21 cellular contexts compared by ENCODE assay signal in genomic region chr12:120562906-120563305, GRCh38. TPM values are rescaled to one million over a fixed set of nuclear protein-coding genes. Genes with fewer than 3 reads are reported as not detected.
A peak's percentile ranks its signal among the peaks of the same experiment; 100 is the strongest.
DNase-seq lines count a peak whose midpoint lies in the region; ATAC-seq and TF ChIP-seq lines count a peak whose summit lies in the region.
"Had no signal": no experiment of that assay in that cellular context is flagged by ENCODE, and none has a peak within 500 bp of the region (broad histone marks: within the 10 kb centered on the region; RNA-seq: fewer than 3 reads in every experiment).

No MANE protein-coding gene starts in this region.

- H3K4me3 ChIP-seq in endodermal cell (ENCODE audit: low read length): no peak overlapping the region
- H3K4me3 ChIP-seq in right cardiac atrium (ENCODE audit: low read length): no peak overlapping the region
- H3K4me3 ChIP-seq in stomach: no peak overlapping the region
- H3K4me3 ChIP-seq in CD8-positive, alpha-beta memory T cell (ENCODE audit: low read length): no peak overlapping the region

- no peak overlapping the region for H3K4me3 Mint-ChIP-seq in activated T-cell treated with anti-CD3 and anti-CD28 coated beads, Interleukin-2, amount 50 U/mL, for 72 hours
- no peak overlapping the region for H3K4me3 Mint-ChIP-seq in activated T-cell treated with anti-CD3 and anti-CD28 coated beads, Interleukin-2, amount 50 U/mL, for 4 hours
- H3K4me3 Mint-ChIP-seq in endodermal cell: no peak overlapping the region
- H3K4me3 Mint-ChIP-seq in CD8-positive, alpha-beta memory T cell: no peak overlapping the region
- H3K4me3 Mint-ChIP-seq: dendritic cell treated with granulocyte-macrophage colony-stimulating factor and Interleukin-4, amounts not matched to agents 40 ng/mL and 50 ng/mL, for 4 days; nephron; stimulated activated memory B cell treated with anti-CD40 and anti-IgM and Interleukin-4, amounts not matched to agents 10 μg/mL and 1 μg/mL and 100 μg/mL, for 72 hours had no signal

- POLR2A ChIA-PET in CD8-positive, alpha-beta memory T cell (lab: Charles Lee): no interaction called here

- H3K9me3 Mint-ChIP-seq in activated T-cell treated with anti-CD3 and anti-CD28 coated beads, Interleukin-2, amount 50 U/mL, for 72 hours: no peaks in the 10 kb centered on the region
- no peaks in the 10 kb centered on the region for H3K9me3 Mint-ChIP-seq in activated T-cell treated with anti-CD3 and anti-CD28 coated beads, Interleukin-2, amount 50 U/mL, for 4 hours
- no peaks in the 10 kb centered on the region for H3K9me3 Mint-ChIP-seq in endodermal cell
- no peaks in the 10 kb centered on the region for H3K9me3 Mint-ChIP-seq in CD8-positive, alpha-beta memory T cell
- H3K9me3 Mint-ChIP-seq: dendritic cell treated with granulocyte-macrophage colony-stimulating factor and Interleukin-4, amounts not matched to agents 40 ng/mL and 50 ng/mL, for 4 days; nephron; stimulated activated memory B cell treated with anti-CD40 and anti-IgM and Interleukin-4, amounts not matched to agents 10 μg/mL and 1 μg/mL and 100 μg/mL, for 72 hours had no signal

- no peak overlapping the region for H3K27ac ChIP-seq in endodermal cell (ENCODE audit: low read depth, low read length)
- H3K27ac ChIP-seq in right cardiac atrium (ENCODE audit: low read length): peak overlapping the region; percentile 84
- H3K27ac ChIP-seq in stomach: peak overlapping the region in 3 of 5 donors; percentile 46 to 80 (median 55)
- H3K27ac ChIP-seq in CD8-positive, alpha-beta memory T cell (ENCODE audit: low read depth, low read length): no peak overlapping the region

- ATAC-seq in activated T-cell treated with anti-CD3 and anti-CD28 coated beads, Interleukin-2, amount 50 U/mL, for 72 hours (replicated peaks in 1 of 2): no peak
- no peak for ATAC-seq in activated T-cell treated with anti-CD3 and anti-CD28 coated beads, Interleukin-2, amount 50 U/mL, for 4 hours
- peak; percentile 81 for ATAC-seq in right cardiac atrium
- ATAC-seq: HepG2; stimulated activated memory B cell treated with anti-CD40 and anti-IgM and Interleukin-4, amounts not matched to agents 10 μg/mL and 1 μg/mL and 100 μg/mL, for 72 hours had no signal

- intact Hi-C loops in right cardiac atrium (cut with DNase I) (no loop called here), stomach (cut with DNase I; ENCODE audit: low total_unique reads) (no loop called here)

- TF ChIP-seq CTCF in endodermal cell (conservative IDR thresholded peaks at IDR 0.05): no peak
- TF ChIP-seq CTCF in stomach (IDR thresholded peaks at IDR 0.05): no peak

- H3K9ac ChIP-seq in endodermal cell (ENCODE audit: extremely low read depth, low read length, poor library complexity, severe bottlenecking): no peak overlapping the region

- no peaks in the 10 kb centered on the region for H3K4me1 Mint-ChIP-seq in activated T-cell treated with anti-CD3 and anti-CD28 coated beads, Interleukin-2, amount 50 U/mL, for 72 hours (ENCODE audit: low read depth)
- no peaks in the 10 kb centered on the region for H3K4me1 Mint-ChIP-seq in activated T-cell treated with anti-CD3 and anti-CD28 coated beads, Interleukin-2, amount 50 U/mL, for 4 hours (ENCODE audit: low read depth)
- no peaks in the 10 kb centered on the region for H3K4me1 Mint-ChIP-seq in endodermal cell
- peaks cover 0 to 2% (median 0%) of the 10 kb centered on the region in 3 donors for H3K4me1 Mint-ChIP-seq in CD8-positive, alpha-beta memory T cell
- H3K4me1 Mint-ChIP-seq: nephron; stimulated activated memory B cell treated with anti-CD40 and anti-IgM and Interleukin-4, amounts not matched to agents 10 μg/mL and 1 μg/mL and 100 μg/mL, for 72 hours had no signal

- no peak for TF ChIP-seq EP300 in stomach (IDR thresholded peaks at IDR 0.05)

- peaks cover 12 to 45% of the 10 kb centered on the region in 2 donors for H3K36me3 Mint-ChIP-seq in activated T-cell treated with anti-CD3 and anti-CD28 coated beads, Interleukin-2, amount 50 U/mL, for 72 hours (ENCODE audit: insufficient read depth in 2 of 2)
- peaks cover 44% of the 10 kb centered on the region for H3K36me3 Mint-ChIP-seq in activated T-cell treated with anti-CD3 and anti-CD28 coated beads, Interleukin-2, amount 50 U/mL, for 4 hours (ENCODE audit: insufficient read depth)
- peaks cover 83% of the 10 kb centered on the region for H3K36me3 Mint-ChIP-seq in endodermal cell (ENCODE audit: low read depth)
- peaks cover under 1 to 88% (median 13%) of the 10 kb centered on the region in 3 donors for H3K36me3 Mint-ChIP-seq in CD8-positive, alpha-beta memory T cell

- CTCF ChIA-PET in CD8-positive, alpha-beta memory T cell (lab: Charles Lee): no interaction called here

- H3K9me3 ChIP-seq in endodermal cell (ENCODE audit: control insufficient read depth, low read length): no peaks in the 10 kb centered on the region
- no peaks in the 10 kb centered on the region for H3K9me3 ChIP-seq in right cardiac atrium (ENCODE audit: control insufficient read depth, low read length)
- no peaks in the 10 kb centered on the region for H3K9me3 ChIP-seq in stomach
- H3K9me3 ChIP-seq in CD8-positive, alpha-beta memory T cell (ENCODE audit: low read length): no peaks in the 10 kb centered on the region

- H3K4me1 ChIP-seq in endodermal cell (ENCODE audit: control insufficient read depth, insufficient read depth, low read length) (no peaks in the 10 kb centered on the region), right cardiac atrium (ENCODE audit: control insufficient read depth, insufficient read depth, low read length) (no peaks in the 10 kb centered on the region), stomach (peaks cover 0 to 29% (median 2%) of the 10 kb centered on the region in 4 donors)
- H3K4me1 ChIP-seq in CD8-positive, alpha-beta memory T cell (ENCODE audit: insufficient read depth, low read length): no peaks in the 10 kb centered on the region

- H3K27ac Mint-ChIP-seq in activated T-cell treated with anti-CD3 and anti-CD28 coated beads, Interleukin-2, amount 50 U/mL, for 72 hours: peak overlapping the region; percentile 69
- H3K27ac Mint-ChIP-seq in endodermal cell: peak overlapping the region; percentile 76
- H3K27ac Mint-ChIP-seq in CD8-positive, alpha-beta memory T cell: peak overlapping the region in 3 of 8 donors; percentile 23 to 81 (median 43)
- H3K27ac Mint-ChIP-seq: dendritic cell treated with granulocyte-macrophage colony-stimulating factor and Interleukin-4, amounts not matched to agents 40 ng/mL and 50 ng/mL, for 4 days; nephron; stimulated activated memory B cell treated with anti-CD40 and anti-IgM and Interleukin-4, amounts not matched to agents 10 μg/mL and 1 μg/mL and 100 μg/mL, for 72 hours had no signal

- H3K27me3 ChIP-seq in endodermal cell (ENCODE audit: control insufficient read depth, insufficient read depth, low read length, poor library complexity, severe bottlenecking): no peaks in the 10 kb centered on the region
- H3K27me3 ChIP-seq in right cardiac atrium (ENCODE audit: control insufficient read depth, insufficient read depth): no peaks in the 10 kb centered on the region
- H3K27me3 ChIP-seq in stomach: no peaks in the 10 kb centered on the region
- no peaks in the 10 kb centered on the region for H3K27me3 ChIP-seq in CD8-positive, alpha-beta memory T cell (ENCODE audit: insufficient read depth, low read length, poor library complexity, severe bottlenecking)

- H3K27me3 Mint-ChIP-seq in activated T-cell treated with anti-CD3 and anti-CD28 coated beads, Interleukin-2, amount 50 U/mL, for 72 hours (ENCODE audit: low read depth): no peaks in the 10 kb centered on the region
- H3K27me3 Mint-ChIP-seq in activated T-cell treated with anti-CD3 and anti-CD28 coated beads, Interleukin-2, amount 50 U/mL, for 4 hours (ENCODE audit: low read depth): no peaks in the 10 kb centered on the region
- H3K27me3 Mint-ChIP-seq in endodermal cell (ENCODE audit: insufficient read depth): no peaks in the 10 kb centered on the region
- H3K27me3 Mint-ChIP-seq in CD8-positive, alpha-beta memory T cell: no peaks in the 10 kb centered on the region
- H3K27me3 Mint-ChIP-seq: dendritic cell treated with granulocyte-macrophage colony-stimulating factor and Interleukin-4, amounts not matched to agents 40 ng/mL and 50 ng/mL, for 4 days; stimulated activated memory B cell treated with anti-CD40 and anti-IgM and Interleukin-4, amounts not matched to agents 10 μg/mL and 1 μg/mL and 100 μg/mL, for 72 hours had no signal

- no peak for DNase-seq in activated T-cell treated with anti-CD3 and anti-CD28 coated beads, Interleukin-2, amount 50 U/mL, for 72 hours
- DNase-seq in activated T-cell treated with anti-CD3 and anti-CD28 coated beads, Interleukin-2, amount 50 U/mL, for 4 hours: no peak
- DNase-seq in endodermal cell (no peak), right cardiac atrium (peak in 1 of 3 donors; percentile 64), stomach (no peak), NCI-H1092 treated with DMSO at 0.1 percent for 48 hours (lab: John Stamatoyannopoulos, UW) (no peak), cerebellar cortex (ENCODE audit: low spot score) (no peak)
- no peak for DNase-seq in CD8-positive, alpha-beta memory T cell
- DNase-seq: 8988T; activated CD4-positive, alpha-beta T cell treated with anti-CD3 and anti-CD28 coated beads for 1 hour; activated naive CD4-positive, alpha-beta T cell; AML-193; anterior cingulate cortex; Karpas-422; NCI-H1694; NCI-H510A; stimulated activated CD4-positive, alpha-beta T cell treated with anti-CD3 and anti-CD28 coated beads, Interleukin-4, amount 100 ng/mL, for 1 hour had no signal

- WGBS in endodermal cell (ENCODE audit: insufficient coverage in 1 of 2, insufficient read length in 1 of 2), 2 experiments: 95 to 97% methylated on average over 7 to 8 of the region's 8 CpGs
- WGBS in right cardiac atrium: 64% methylated on average over 8 of the region's 8 CpGs
- WGBS in stomach, 5 donors: 60 to 85% (median 82%) methylated on average over 8 of the region's 8 CpGs

- peaks cover 87% of the 10 kb centered on the region for H3K36me3 ChIP-seq in endodermal cell (ENCODE audit: control insufficient read depth, insufficient read depth, low read length)
- H3K36me3 ChIP-seq in stomach: peaks cover 83 to 100% (median 99%) of the 10 kb centered on the region in 4 donors
- peaks cover 63% of the 10 kb centered on the region for H3K36me3 ChIP-seq in CD8-positive, alpha-beta memory T cell (ENCODE audit: insufficient read depth, low read length)

- TF ChIP-seq POLR2A in stomach (IDR thresholded peaks at IDR 0.05): no peak

RNA-seq across cellular contexts. Expression of gene POP5, which starts 18.3 kb away (rescaled TPM):
- total RNA-seq in activated T-cell treated with anti-CD3 and anti-CD28 coated beads, Interleukin-2, amount 50 U/mL, for 72 hours: 10 to 100 TPM; 37.4 to 40.8 TPM
- total RNA-seq in activated T-cell treated with anti-CD3 and anti-CD28 coated beads, Interleukin-2, amount 50 U/mL, for 4 hours: 10 to 100 TPM; 81.6 to 93.0 (median 92.6) TPM
- total RNA-seq in endodermal cell: 10 to 100 TPM; 52.5 to 53.0 TPM
- 48.1 TPM for polyA plus RNA-seq in endodermal cell (2013, experiment 1 of 2)
- 39.1 TPM for polyA plus RNA-seq in endodermal cell (2013, experiment 2 of 2)
- 10 to 100 TPM; 31.4 to 48.4 (median 41.5) TPM for total RNA-seq in right cardiac atrium
- 54.1 TPM for polyA plus RNA-seq in right cardiac atrium
- 10 to 100 TPM; 10.5 to 62.3 (median 34.3) TPM for total RNA-seq in stomach
- 10 to 100 TPM; 33.9 to 51.2 (median 49.1) TPM for polyA plus RNA-seq in stomach
- 10 to 100 TPM; 77.9 to 83.1 TPM for total RNA-seq in CD8-positive, alpha-beta memory T cell
- 101 TPM for polyA plus RNA-seq in CD8-positive, alpha-beta memory T cell

RNA-seq across cellular contexts. Expression of gene RNF10, which starts 28.8 kb away (rescaled TPM):
- 100 to 1,000 TPM; 198 to 200 TPM for total RNA-seq in activated T-cell treated with anti-CD3 and anti-CD28 coated beads, Interleukin-2, amount 50 U/mL, for 72 hours
- total RNA-seq in activated T-cell treated with anti-CD3 and anti-CD28 coated beads, Interleukin-2, amount 50 U/mL, for 4 hours: 100 to 1,000 TPM; 152 to 169 (median 161) TPM
- total RNA-seq in endodermal cell (100 to 1,000 TPM; 167 to 182 TPM), right cardiac atrium (100 to 1,000 TPM; 235 to 259 (median 237) TPM), stomach (100 to 1,000 TPM; 189 to 656 (median 318) TPM)
- 109 TPM for polyA plus RNA-seq in endodermal cell (2013, experiment 1 of 2)
- polyA plus RNA-seq in endodermal cell (2013, experiment 2 of 2): 107 TPM
- polyA plus RNA-seq in right cardiac atrium (281 TPM), stomach (100 to 1,000 TPM; 124 to 157 (median 133) TPM)
- total RNA-seq in CD8-positive, alpha-beta memory T cell: 100 to 1,000 TPM; 173 to 205 TPM
- polyA plus RNA-seq in CD8-positive, alpha-beta memory T cell: 134 TPM

RNA-seq across cellular contexts. Expression of gene COQ5, which starts 33.9 kb away (rescaled TPM):
- total RNA-seq in activated T-cell treated with anti-CD3 and anti-CD28 coated beads, Interleukin-2, amount 50 U/mL, for 72 hours: 10 to 100 TPM; 28.9 to 36.7 TPM
- total RNA-seq in activated T-cell treated with anti-CD3 and anti-CD28 coated beads, Interleukin-2, amount 50 U/mL, for 4 hours: 10 to 100 TPM; 23.6 to 29.9 (median 26.4) TPM
- total RNA-seq in endodermal cell: 10 to 100 TPM; 35.5 to 55.1 TPM
- polyA plus RNA-seq in endodermal cell (2013, experiment 1 of 2): 57.3 TPM
- 51.5 TPM for polyA plus RNA-seq in endodermal cell (2013, experiment 2 of 2)
- total RNA-seq in right cardiac atrium: 10 to 100 TPM; 26.2 to 30.6 (median 27.6) TPM
- polyA plus RNA-seq in right cardiac atrium: 40.5 TPM
- total RNA-seq in stomach: 10 to 100 TPM in 3 of 5 donors, 1 to 10 TPM in 2; 2.6 to 32.4 (median 10.5) TPM
- polyA plus RNA-seq in stomach: 10 to 100 TPM; 24.0 to 31.8 (median 27.8) TPM
- 10 to 100 TPM; 37.5 to 39.0 TPM for total RNA-seq in CD8-positive, alpha-beta memory T cell
- 39.7 TPM for polyA plus RNA-seq in CD8-positive, alpha-beta memory T cell

Comparison
In these comparisons a context has a peak if more than half of its experiments do, and no peak if none do; other contexts are left out.
1. ATAC-seq: peak in right cardiac atrium (2 of 2); none in activated T-cell treated with anti-CD3 and anti-CD28 coated beads, Interleukin-2, amount 50 U/mL, for 72 hours (0 of 2) and activated T-cell treated with anti-CD3 and anti-CD28 coated beads, Interleukin-2, amount 50 U/mL, for 4 hours (0 of 2).
2. H3K27ac ChIP-seq: peak in right cardiac atrium (single experiment) and stomach (3 of 5); none in endodermal cell (single experiment) and CD8-positive, alpha-beta memory T cell (single experiment).